ENCODE assay signal across 13 cellular contexts in the genomic region with DNA sequence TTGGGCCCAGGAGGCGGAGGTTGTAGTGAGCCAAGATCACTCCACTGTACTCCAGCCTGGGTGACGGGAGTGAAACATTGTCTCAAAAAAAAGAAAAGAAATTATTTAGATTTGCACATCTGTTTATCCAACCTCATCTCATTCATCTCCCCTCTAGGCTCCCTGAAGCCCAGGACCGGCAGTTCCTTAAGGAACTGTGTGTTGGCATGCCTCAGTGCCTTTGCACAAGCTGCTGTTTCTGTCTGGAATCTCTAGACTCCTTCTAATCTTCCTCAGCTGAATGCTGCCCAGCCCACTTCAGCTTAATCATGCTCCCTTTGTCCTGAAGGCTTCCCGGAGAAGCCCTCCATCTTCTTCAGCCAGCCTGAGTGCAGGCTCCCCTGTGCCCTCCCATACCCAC. TPM values are rescaled to one million over a fixed set of nuclear protein-coding genes. Genes with fewer than 3 reads are reported as not detected.
"Had no signal": no experiment of that assay in that cellular context is flagged by ENCODE, and none has a peak within 500 bp of the region (broad histone marks: within the 10 kb centered on the region; RNA-seq: fewer than 3 reads in every experiment).

No MANE protein-coding gene starts in this region.

- H2AFZ ChIP-seq: neural progenitor cell had no signal

- H3K36me3 ChIP-seq: cardiac muscle cell, neural progenitor cell, ovary, tibial nerve, vagina had no signal

- H3K4me1 ChIP-seq: tibial nerve, vagina had no signal

- H3K4me2 ChIP-seq: neural progenitor cell had no signal

- H3K9me3 ChIP-seq: ovary, vagina had no signal

- H3K27ac ChIP-seq: cardiac muscle cell, neural progenitor cell, ovary, tibial nerve, vagina had no signal

- H3K9ac ChIP-seq: neural progenitor cell had no signal

- H3K27me3 ChIP-seq: cardiac muscle cell, neural progenitor cell, ovary, tibial nerve, vagina had no signal

- H3K4me3 ChIP-seq: cardiac muscle cell, neural progenitor cell, ovary, tibial nerve, vagina had no signal

- H3K4me1 Mint-ChIP-seq: activated B cell treated with CpG ODN at 0.5 μM for 24 hours had no signal

- H3K4me3 Mint-ChIP-seq: activated B cell treated with CpG ODN at 0.5 μM for 24 hours, neural progenitor cell had no signal

- H3K9me3 Mint-ChIP-seq: activated B cell treated with CpG ODN at 0.5 μM for 24 hours had no signal

- H3K36me3 Mint-ChIP-seq: neural progenitor cell had no signal

- DNase-seq: activated B cell treated with CpG ODN at 0.5 μM for 24 hours, foreskin melanocyte, head of caudate nucleus, islet precursor cell, mesendoderm, ovary had no signal

- H3K27ac Mint-ChIP-seq: activated B cell treated with CpG ODN at 0.5 μM for 24 hours, neural progenitor cell had no signal

RNA-seq across cellular contexts. Expression of a gene that starts 10.9 kb away (rescaled TPM):
- total RNA-seq: activated B cell treated with CpG ODN at 0.5 μM for 24 hours, astrocyte, left lobe of liver, renal cortical epithelial cell had no signal
- polyA plus RNA-seq: cardiac muscle cell had no signal
